In genomic region chr11:119377961-119378667, GRCh38 we compare ENCODE assay signal across 11 cellular contexts. TPM values are rescaled to one million over a fixed set of nuclear protein-coding genes. Genes with fewer than 3 reads are reported as not detected.
DNase-seq lines count a peak whose midpoint lies in the region; ATAC-seq, FAIRE-seq and TF ChIP-seq lines count a peak whose summit lies in the region.
"Had no signal": no experiment of that assay in that cellular context is flagged by ENCODE, and none has a peak within 500 bp of the region (broad histone marks: within the 10 kb centered on the region; RNA-seq: fewer than 3 reads in every experiment).

No MANE protein-coding gene starts in this region.

- H3K79me2 ChIP-seq in HepG2 (ENCODE audit: insufficient read depth, low read length) = peaks cover 25% of the 10 kb centered on the region

- peak overlapping the region; percentile 68 for H3K27ac ChIP-seq in HepG2 (ENCODE audit: extremely low read length, insufficient read depth, low read length)
- H3K27ac ChIP-seq in right lobe of liver = no peak overlapping the region
- peak overlapping the region; percentile 78 for H3K27ac ChIP-seq in vagina
- no peak overlapping the region for H3K27ac ChIP-seq in testis
- H3K27ac ChIP-seq: Peyer's patch had no signal

- H3K36me3 ChIP-seq in HepG2 (replicated peaks in 1 of 2; ENCODE audit: control insufficient read depth in 1 of 2, insufficient read depth in 2 of 2, low read length in 2 of 2) (no peaks in the 10 kb centered on the region), right lobe of liver (no peaks in the 10 kb centered on the region), iPS-15b (ENCODE audit: control insufficient read depth, insufficient read depth, low read length) (no peaks in the 10 kb centered on the region), vagina (no peaks in the 10 kb centered on the region), testis (ENCODE audit: low read depth, missing control alignments) (no peaks in the 10 kb centered on the region)
- H3K36me3 ChIP-seq: Peyer's patch had no signal

- TF ChIP-seq POLR2A in HepG2 (IDR thresholded peaks at IDR 0.05; ENCODE audit: insufficient read depth in 1 of 2, low read depth in 2 of 2, low read length in 2 of 2) = no peak
- TF ChIP-seq POLR2A in right lobe of liver (IDR thresholded peaks at IDR 0.05) = no peak
- TF ChIP-seq POLR2A in vagina (IDR thresholded peaks at IDR 0.05) = no peak
- no peak for TF ChIP-seq POLR2A in testis (IDR thresholded peaks at IDR 0.05)

- H3K4me1 ChIP-seq in HepG2 (ENCODE audit: insufficient read depth, low read length) (peaks cover 92% of the 10 kb centered on the region), right lobe of liver (peaks cover 0 to 37% (median 9%) of the 10 kb centered on the region in 4 donors), iPS-15b (ENCODE audit: control insufficient read depth, insufficient read depth, low read length) (peaks cover 35% of the 10 kb centered on the region), vagina (peaks cover 44% of the 10 kb centered on the region), testis (peaks cover 33% of the 10 kb centered on the region)

- POLR2A ChIA-PET in HepG2 (lab: Yijun Ruan, JAX) = interaction anchor here (1.5 kb wide), 1 partner anchor 10 kb away, joined by 7 read pairs; no protein-coding TSS in a partner anchor
- POLR2A ChIA-PET in GM10248 (lab: Yijun Ruan, JAX) = no interaction called here

- CTCF ChIA-PET in HepG2 (lab: Yijun Ruan, JAX; ENCODE audit: low intra/inter-chr PET ratio, low total read pairs) = no interaction called here
- CTCF ChIA-PET in GM10248 (lab: Yijun Ruan, JAX) = interaction anchor here (1.0 to 11.9 kb wide), 5 partner anchors 13 to 96 kb away, joined by 3 to 159 read pairs (median 7); no protein-coding TSS in a partner anchor

- TF ChIP-seq CTCF in HepG2 (CRISPR knock-in tag; IDR thresholded peaks at IDR 0.05) (no peak), right lobe of liver (IDR thresholded peaks at IDR 0.05) (no peak), vagina (IDR thresholded peaks at IDR 0.05) (no peak), testis (IDR thresholded peaks at IDR 0.05) (no peak), GM10248 (IDR thresholded peaks at IDR 0.05; ENCODE audit: control extremely low read depth, extremely low read depth, low read depth, missing control alignments) (no peak)

- H3K9ac ChIP-seq in HepG2 (ENCODE audit: insufficient read depth, low read depth, low read length) = 0 out of 2 replicates have a peak overlapping the region, but pooled peaks have one; percentile 18
- H3K9ac ChIP-seq in iPS-15b (ENCODE audit: low read depth, low read length) = no peak overlapping the region

- TF ChIP-seq RAD21 in HepG2 (CRISPR knock-in tag; IDR thresholded peaks at IDR 0.05) = no peak

- H3K9me3 ChIP-seq in HepG2 (ENCODE audit: low read length) (no peaks in the 10 kb centered on the region), right lobe of liver (no peaks in the 10 kb centered on the region), iPS-15b (ENCODE audit: control insufficient read depth, insufficient read depth, low read length) (no peaks in the 10 kb centered on the region), vagina (no peaks in the 10 kb centered on the region), testis (no peaks in the 10 kb centered on the region)
- H3K9me3 ChIP-seq: Peyer's patch had no signal

- H3K27me3 ChIP-seq in HepG2 (ENCODE audit: control insufficient read depth in 1 of 2, insufficient read depth in 2 of 2, low read length in 2 of 2) (no peaks in the 10 kb centered on the region; a peak in 1 of 5 replicates), right lobe of liver (no peaks in the 10 kb centered on the region), iPS-15b (ENCODE audit: control insufficient read depth, insufficient read depth, low read length) (peaks cover 26% of the 10 kb centered on the region), vagina (no peaks in the 10 kb centered on the region), testis (no peaks in the 10 kb centered on the region)
- H3K27me3 ChIP-seq: Peyer's patch had no signal

- no peak for FAIRE-seq in HepG2 (lab: Jason Lieb, UNC)
- FAIRE-seq: TTC549 had no signal

- intact Hi-C loops in HepG2 (cut with micrococcal nuclease; ENCODE audit: unreplicated experiment) = no loop called here
- intact Hi-C loops in right lobe of liver (cut with DNase I) = loop anchor here in 1 of 2 donors (10.0 kb wide), 1 partner anchor 97 kb away; no protein-coding TSS in a partner anchor
- intact Hi-C loops in vagina (cut with DNase I) = no loop called here
- intact Hi-C loops in testis (cut with DNase I; ENCODE audit: low total_unique reads) = no loop called here

- no peaks in the 10 kb centered on the region for H4K20me1 ChIP-seq in HepG2 (ENCODE audit: insufficient read depth, low read length)

- H3K4me3 ChIP-seq in HepG2 (replicated peaks in 1 of 3; ENCODE audit: insufficient read depth in 1 of 3, low read depth in 2 of 3, low read length in 3 of 3) = peak overlapping the region in 1 of 3 experiments; percentile 25; a peak in 1 of 6 replicates
- no peak overlapping the region for H3K4me3 ChIP-seq in right lobe of liver
- H3K4me3 ChIP-seq in iPS-15b (ENCODE audit: low read depth, low read length) = peak overlapping the region; percentile 28
- no peak overlapping the region for H3K4me3 ChIP-seq in vagina
- H3K4me3 ChIP-seq in testis = no peak overlapping the region
- H3K4me3 ChIP-seq: Peyer's patch had no signal

- no peak for DNase-seq in HepG2 (ENCODE audit: low spot score)
- no peak for DNase-seq in right lobe of liver
- peak in 1 of 2 donors; percentile 91 for DNase-seq in vagina (ENCODE audit: extremely low spot score in 2 of 2)
- DNase-seq in testis = no peak
- DNase-seq in GM10248 (ENCODE audit: extremely low spot score) = no peak
- DNase-seq: activated CD8-positive, alpha-beta memory T cell treated with anti-CD3 and anti-CD28 coated beads, Interleukin-2, amount 50 U/mL, for 4 hours; NCI-H1930; Peyer's patch; stimulated activated CD4-positive, alpha-beta T cell treated with anti-CD3 and anti-CD28 coated beads, Interleukin-12 subunit alpha, Interleukin-12 subunit beta, amount 100 ng/mL, for 4 hours had no signal

- no TSS peak for BruUV-seq in HepG2 (replicated peaks; lab: Mats Ljungman, UMichigan)

- H2AFZ ChIP-seq in HepG2 (ENCODE audit: low read length) = no peak overlapping the region

- TF ChIP-seq EP300 in HepG2 (IDR thresholded peaks at IDR 0.05; ENCODE audit: low read depth in 2 of 2, low read length in 2 of 2) = no peak
- TF ChIP-seq EP300 in HepG2 (CRISPR knock-in tag; IDR thresholded peaks at IDR 0.05; ENCODE audit: borderline replicate concordance) = no peak

- ATAC-seq in HepG2 (no peak), right lobe of liver (no peak)

- 69% methylated on average over 4 of the region's 6 CpGs for WGBS in HepG2 (ENCODE audit: low lambda C conversion rate)
- 14% methylated on average over 1 of the region's 6 CpGs for WGBS in right lobe of liver (ENCODE audit: insufficient coverage, low coverage, low lambda C conversion rate, missing lambda C conversion rate)
- WGBS in testis, 2 donors = 75 to 81% methylated on average over 6 of the region's 6 CpGs

- in situ Hi-C loops in HepG2 (cut with HindIII; ENCODE audit: extremely low pct_ligation_motif_present, low pct_unique_long_range_greater_than_20kb) = loop anchor here (5.0 kb wide), 1 partner anchor 94 kb away; no protein-coding TSS in a partner anchor

- peak overlapping the region; percentile 42 for H3K4me2 ChIP-seq in HepG2 (ENCODE audit: low read depth, low read length)

RNA-seq across cellular contexts. Expression of gene USP2, which starts 3.4 kb away (rescaled TPM):
- 6.0 and 7.2 TPM in 2 replicates for total RNA-seq in HepG2 (2016; rRNA removed; fragmentation: Illumina TruSeq; extraction: Trizol)
- total RNA-seq in HepG2 (2016; cell fraction: cytosol; rRNA removed; fragmentation: Illumina TruSeq; extraction: Trizol; ENCODE audit: low read depth) = 1.1 and 1.7 TPM in 2 replicates
- total RNA-seq in HepG2 (2016; cell fraction: insoluble cytoplasmic fraction; rRNA removed; fragmentation: Illumina TruSeq; extraction: Trizol) = 6.5 and 7.1 TPM in 2 replicates
- 5.7 and 5.9 TPM in 2 replicates for total RNA-seq in HepG2 (2016; cell fraction: membrane; rRNA removed; fragmentation: Illumina TruSeq; extraction: Trizol)
- 5.8 and 7.8 TPM in 2 replicates for total RNA-seq in HepG2 (2016; cell fraction: nucleus; rRNA removed; fragmentation: Illumina TruSeq; extraction: Trizol)
- 2.5 and 3.2 TPM in 2 replicates for polyA plus RNA-seq in HepG2 (2011; rRNA removed)
- 2.2 TPM in 2 replicates for polyA plus RNA-seq in HepG2 (2011; cell fraction: cytosol; rRNA removed)
- polyA plus RNA-seq in HepG2 (2011; cell fraction: nucleus; rRNA removed) = 4.4 and 4.7 TPM in 2 replicates
- 2.5 and 3.0 TPM in 2 replicates for polyA plus RNA-seq in HepG2 (2012)
- 1.1 and 1.3 TPM in 2 replicates for polyA plus RNA-seq in HepG2 (2016; cell fraction: cytosol; fragmentation: Illumina TruSeq; extraction: Trizol; ENCODE audit: low read depth)
- 7.6 and 11.3 TPM in 2 replicates for polyA plus RNA-seq in HepG2 (2016; cell fraction: insoluble cytoplasmic fraction; fragmentation: Illumina TruSeq; extraction: Trizol; ENCODE audit: low read depth)
- 4.1 and 4.2 TPM in 2 replicates for polyA plus RNA-seq in HepG2 (2016; cell fraction: membrane; fragmentation: Illumina TruSeq; extraction: Trizol; ENCODE audit: low read depth)
- polyA plus RNA-seq in HepG2 (2016; cell fraction: nucleus; fragmentation: Illumina TruSeq; extraction: Trizol; ENCODE audit: insufficient read depth, low read depth) = 22.1 and 23.0 TPM in 2 replicates
- polyA minus RNA-seq in HepG2 (2011; rRNA and poly(A)+ RNA removed; ENCODE audit: low replicate concordance) = 5.4 and 5.9 TPM in 2 replicates
- 4.0 and 5.4 TPM in 2 replicates for polyA minus RNA-seq in HepG2 (2011; cell fraction: cytosol; rRNA and poly(A)+ RNA removed)
- 2.4 and 5.7 TPM in 2 replicates for polyA minus RNA-seq in HepG2 (2011; cell fraction: nucleus; rRNA and poly(A)+ RNA removed)
- total RNA-seq in right lobe of liver = 10 to 100 TPM in 2 of 6 experiments, 1 to 10 TPM in 4; 1.3 to 25.9 (median 4.6) TPM
- 2.5 TPM for total RNA-seq in vagina
- total RNA-seq in testis = 100 to 1,000 TPM in 1 of 2 donors, 10 to 100 TPM in 1; 41.2 to 100 TPM
- polyA plus RNA-seq in testis (ENCODE audit: insufficient read depth, low read depth, low replicate concordance) = 168 TPM

RNA-seq across cellular contexts. Expression of gene MFRP, which starts 31.6 kb away (rescaled TPM):
- total RNA-seq in HepG2 (2016; rRNA removed; fragmentation: Illumina TruSeq; extraction: Trizol) = not detected in 2 replicates
- total RNA-seq in HepG2 (2016; cell fraction: cytosol; rRNA removed; fragmentation: Illumina TruSeq; extraction: Trizol; ENCODE audit: low read depth) = not detected in 2 replicates
- total RNA-seq in HepG2 (2016; cell fraction: insoluble cytoplasmic fraction; rRNA removed; fragmentation: Illumina TruSeq; extraction: Trizol) = not detected in 2 replicates
- total RNA-seq in HepG2 (2016; cell fraction: membrane; rRNA removed; fragmentation: Illumina TruSeq; extraction: Trizol) = not detected in 2 replicates
- total RNA-seq in HepG2 (2016; cell fraction: nucleus; rRNA removed; fragmentation: Illumina TruSeq; extraction: Trizol) = not detected in 2 replicates
- polyA plus RNA-seq in HepG2 (2011; rRNA removed) = not detected in 2 replicates
- not detected in 2 replicates for polyA plus RNA-seq in HepG2 (2011; cell fraction: cytosol; rRNA removed)
- polyA plus RNA-seq in HepG2 (2011; cell fraction: nucleus; rRNA removed) = not detected in 2 replicates
- not detected in 2 replicates for polyA plus RNA-seq in HepG2 (2012)
- polyA plus RNA-seq in HepG2 (2016; cell fraction: cytosol; fragmentation: Illumina TruSeq; extraction: Trizol; ENCODE audit: low read depth) = not detected in 2 replicates
- not detected in 2 replicates for polyA plus RNA-seq in HepG2 (2016; cell fraction: insoluble cytoplasmic fraction; fragmentation: Illumina TruSeq; extraction: Trizol; ENCODE audit: low read depth)
- polyA plus RNA-seq in HepG2 (2016; cell fraction: membrane; fragmentation: Illumina TruSeq; extraction: Trizol; ENCODE audit: low read depth) = not detected in 2 replicates
- polyA plus RNA-seq in HepG2 (2016; cell fraction: nucleus; fragmentation: Illumina TruSeq; extraction: Trizol; ENCODE audit: insufficient read depth, low read depth) = not detected in 2 replicates
- not detected in 2 replicates for polyA minus RNA-seq in HepG2 (2011; rRNA and poly(A)+ RNA removed; ENCODE audit: low replicate concordance)
- polyA minus RNA-seq in HepG2 (2011; cell fraction: cytosol; rRNA and poly(A)+ RNA removed) = not detected in 2 replicates
- not detected in 2 replicates for polyA minus RNA-seq in HepG2 (2011; cell fraction: nucleus; rRNA and poly(A)+ RNA removed)
- not detected for total RNA-seq in right lobe of liver
- total RNA-seq in vagina = not detected
- total RNA-seq in testis = not detected
- polyA plus RNA-seq in testis (ENCODE audit: insufficient read depth, low read depth, low replicate concordance) = not detected
- total RNA-seq: Peyer's patch had no signal

RNA-seq across cellular contexts. Expression of gene C1QTNF5, which starts 37.4 kb away (rescaled TPM):
- total RNA-seq in HepG2 (2016; rRNA removed; fragmentation: Illumina TruSeq; extraction: Trizol) = 0.77 and 1.2 TPM in 2 replicates
- 0.26 and 0.40 TPM in 2 replicates for total RNA-seq in HepG2 (2016; cell fraction: cytosol; rRNA removed; fragmentation: Illumina TruSeq; extraction: Trizol; ENCODE audit: low read depth)
- 0.76 and 0.78 TPM in 2 replicates for total RNA-seq in HepG2 (2016; cell fraction: insoluble cytoplasmic fraction; rRNA removed; fragmentation: Illumina TruSeq; extraction: Trizol)
- total RNA-seq in HepG2 (2016; cell fraction: membrane; rRNA removed; fragmentation: Illumina TruSeq; extraction: Trizol) = 0.28 and 0.45 TPM in 2 replicates
- total RNA-seq in HepG2 (2016; cell fraction: nucleus; rRNA removed; fragmentation: Illumina TruSeq; extraction: Trizol) = 0.47 and 0.91 TPM in 2 replicates
- 0.86 TPM in 2 replicates for polyA plus RNA-seq in HepG2 (2011; rRNA removed)
- polyA plus RNA-seq in HepG2 (2011; cell fraction: cytosol; rRNA removed) = 0.91 and 1.1 TPM in 2 replicates
- polyA plus RNA-seq in HepG2 (2011; cell fraction: nucleus; rRNA removed) = 0.96 and 1.1 TPM in 2 replicates
- polyA plus RNA-seq in HepG2 (2012) = 0.19 and 0.53 TPM in 2 replicates
- polyA plus RNA-seq in HepG2 (2016; cell fraction: cytosol; fragmentation: Illumina TruSeq; extraction: Trizol; ENCODE audit: low read depth) = 0.25 and 0.45 TPM in 2 replicates
- polyA plus RNA-seq in HepG2 (2016; cell fraction: insoluble cytoplasmic fraction; fragmentation: Illumina TruSeq; extraction: Trizol; ENCODE audit: low read depth) = 0.39 and 0.53 TPM in 2 replicates
- polyA plus RNA-seq in HepG2 (2016; cell fraction: membrane; fragmentation: Illumina TruSeq; extraction: Trizol; ENCODE audit: low read depth) = 0.16 and 0.49 TPM in 2 replicates
- polyA plus RNA-seq in HepG2 (2016; cell fraction: nucleus; fragmentation: Illumina TruSeq; extraction: Trizol; ENCODE audit: insufficient read depth, low read depth) = 1.1 and 1.6 TPM in 2 replicates
- 0.94 TPM in 1 of 2 replicates, not detected in the other for polyA minus RNA-seq in HepG2 (2011; rRNA and poly(A)+ RNA removed; ENCODE audit: low replicate concordance)
- not detected in 2 replicates for polyA minus RNA-seq in HepG2 (2011; cell fraction: cytosol; rRNA and poly(A)+ RNA removed)
- polyA minus RNA-seq in HepG2 (2011; cell fraction: nucleus; rRNA and poly(A)+ RNA removed) = not detected in 2 replicates
- 1 to 10 TPM; 2.8 to 6.3 (median 4.8) TPM for total RNA-seq in right lobe of liver
- 32.2 TPM for total RNA-seq in vagina
- total RNA-seq in testis = 1 to 10 TPM; 4.7 to 5.3 TPM
- polyA plus RNA-seq in testis (ENCODE audit: insufficient read depth, low read depth, low replicate concordance) = 12.6 TPM

RNA-seq across cellular contexts. Expression of gene RNF26, which starts 43.8 kb away (rescaled TPM):
- total RNA-seq in HepG2 (2016; rRNA removed; fragmentation: Illumina TruSeq; extraction: Trizol) (11.9 and 20.8 TPM in 2 replicates), right lobe of liver (10 to 100 TPM; 12.9 to 18.1 (median 15.1) TPM), vagina (19.6 TPM), testis (10 to 100 TPM; 28.2 to 31.0 TPM)
- 5.1 and 5.5 TPM in 2 replicates for total RNA-seq in HepG2 (2016; cell fraction: cytosol; rRNA removed; fragmentation: Illumina TruSeq; extraction: Trizol; ENCODE audit: low read depth)
- 11.0 and 17.9 TPM in 2 replicates for total RNA-seq in HepG2 (2016; cell fraction: insoluble cytoplasmic fraction; rRNA removed; fragmentation: Illumina TruSeq; extraction: Trizol)
- 25.7 and 27.9 TPM in 2 replicates for total RNA-seq in HepG2 (2016; cell fraction: membrane; rRNA removed; fragmentation: Illumina TruSeq; extraction: Trizol)
- 16.9 and 17.9 TPM in 2 replicates for total RNA-seq in HepG2 (2016; cell fraction: nucleus; rRNA removed; fragmentation: Illumina TruSeq; extraction: Trizol)
- polyA plus RNA-seq in HepG2 (2011; rRNA removed) (26.3 and 28.8 TPM in 2 replicates), testis (ENCODE audit: insufficient read depth, low read depth, low replicate concordance) (37.1 TPM)
- polyA plus RNA-seq in HepG2 (2011; cell fraction: cytosol; rRNA removed) = 33.9 and 41.8 TPM in 2 replicates
- 21.0 and 21.5 TPM in 2 replicates for polyA plus RNA-seq in HepG2 (2011; cell fraction: nucleus; rRNA removed)
- 29.6 and 32.1 TPM in 2 replicates for polyA plus RNA-seq in HepG2 (2012)
- polyA plus RNA-seq in HepG2 (2016; cell fraction: cytosol; fragmentation: Illumina TruSeq; extraction: Trizol; ENCODE audit: low read depth) = 16.4 and 19.4 TPM in 2 replicates
- 51.2 and 62.2 TPM in 2 replicates for polyA plus RNA-seq in HepG2 (2016; cell fraction: insoluble cytoplasmic fraction; fragmentation: Illumina TruSeq; extraction: Trizol; ENCODE audit: low read depth)
- 61.9 and 66.3 TPM in 2 replicates for polyA plus RNA-seq in HepG2 (2016; cell fraction: membrane; fragmentation: Illumina TruSeq; extraction: Trizol; ENCODE audit: low read depth)
- 50.4 and 51.8 TPM in 2 replicates for polyA plus RNA-seq in HepG2 (2016; cell fraction: nucleus; fragmentation: Illumina TruSeq; extraction: Trizol; ENCODE audit: insufficient read depth, low read depth)
- polyA minus RNA-seq in HepG2 (2011; rRNA and poly(A)+ RNA removed; ENCODE audit: low replicate concordance) = 92.7 and 163 TPM in 2 replicates
- polyA minus RNA-seq in HepG2 (2011; cell fraction: cytosol; rRNA and poly(A)+ RNA removed) = 34.6 and 35.6 TPM in 2 replicates
- 16.9 and 21.8 TPM in 2 replicates for polyA minus RNA-seq in HepG2 (2011; cell fraction: nucleus; rRNA and poly(A)+ RNA removed)

RNA-seq across cellular contexts. Expression of gene THY1, which starts 44.9 kb away (rescaled TPM):
- not detected in 2 replicates for total RNA-seq in HepG2 (2016; rRNA removed; fragmentation: Illumina TruSeq; extraction: Trizol)
- total RNA-seq in HepG2 (2016; cell fraction: cytosol; rRNA removed; fragmentation: Illumina TruSeq; extraction: Trizol; ENCODE audit: low read depth) = not detected in 2 replicates
- not detected in 2 replicates for total RNA-seq in HepG2 (2016; cell fraction: insoluble cytoplasmic fraction; rRNA removed; fragmentation: Illumina TruSeq; extraction: Trizol)
- total RNA-seq in HepG2 (2016; cell fraction: membrane; rRNA removed; fragmentation: Illumina TruSeq; extraction: Trizol) = not detected in 2 replicates
- not detected in 2 replicates for total RNA-seq in HepG2 (2016; cell fraction: nucleus; rRNA removed; fragmentation: Illumina TruSeq; extraction: Trizol)
- polyA plus RNA-seq in HepG2 (2011; rRNA removed) = not detected in 2 replicates
- not detected in 2 replicates for polyA plus RNA-seq in HepG2 (2011; cell fraction: cytosol; rRNA removed)
- polyA plus RNA-seq in HepG2 (2011; cell fraction: nucleus; rRNA removed) = not detected in 2 replicates
- not detected in 2 replicates for polyA plus RNA-seq in HepG2 (2012)
- polyA plus RNA-seq in HepG2 (2016; cell fraction: cytosol; fragmentation: Illumina TruSeq; extraction: Trizol; ENCODE audit: low read depth) = not detected in 2 replicates
- polyA plus RNA-seq in HepG2 (2016; cell fraction: insoluble cytoplasmic fraction; fragmentation: Illumina TruSeq; extraction: Trizol; ENCODE audit: low read depth) = not detected in 2 replicates
- polyA plus RNA-seq in HepG2 (2016; cell fraction: membrane; fragmentation: Illumina TruSeq; extraction: Trizol; ENCODE audit: low read depth) = not detected in 2 replicates
- polyA plus RNA-seq in HepG2 (2016; cell fraction: nucleus; fragmentation: Illumina TruSeq; extraction: Trizol; ENCODE audit: insufficient read depth, low read depth) = not detected in 2 replicates
- polyA minus RNA-seq in HepG2 (2011; rRNA and poly(A)+ RNA removed; ENCODE audit: low replicate concordance) = 0.28 TPM in 1 of 2 replicates, not detected in the other
- polyA minus RNA-seq in HepG2 (2011; cell fraction: cytosol; rRNA and poly(A)+ RNA removed) = not detected in 2 replicates
- polyA minus RNA-seq in HepG2 (2011; cell fraction: nucleus; rRNA and poly(A)+ RNA removed) = not detected in 2 replicates
- total RNA-seq in right lobe of liver = 1 to 10 TPM in 4 of 6 experiments, under 1 TPM in 2; 0.13 to 5.3 (median 2.1) TPM
- 48.9 TPM for total RNA-seq in vagina
- total RNA-seq in testis = 10 to 100 TPM in 1 of 2 donors, 1 to 10 TPM in 1; 5.9 to 30.0 TPM
- 132 TPM for polyA plus RNA-seq in testis (ENCODE audit: insufficient read depth, low read depth, low replicate concordance)

Comparison
In these comparisons a context has a peak if more than half of its experiments do, and no peak if none do; other contexts are left out.
1. H3K27ac ChIP-seq: peak in HepG2 (single experiment) and vagina (single experiment); none in right lobe of liver (0 of 3) and testis (0 of 2).